9 cellular contexts compared by ENCODE assay signal in the genomic region with DNA sequence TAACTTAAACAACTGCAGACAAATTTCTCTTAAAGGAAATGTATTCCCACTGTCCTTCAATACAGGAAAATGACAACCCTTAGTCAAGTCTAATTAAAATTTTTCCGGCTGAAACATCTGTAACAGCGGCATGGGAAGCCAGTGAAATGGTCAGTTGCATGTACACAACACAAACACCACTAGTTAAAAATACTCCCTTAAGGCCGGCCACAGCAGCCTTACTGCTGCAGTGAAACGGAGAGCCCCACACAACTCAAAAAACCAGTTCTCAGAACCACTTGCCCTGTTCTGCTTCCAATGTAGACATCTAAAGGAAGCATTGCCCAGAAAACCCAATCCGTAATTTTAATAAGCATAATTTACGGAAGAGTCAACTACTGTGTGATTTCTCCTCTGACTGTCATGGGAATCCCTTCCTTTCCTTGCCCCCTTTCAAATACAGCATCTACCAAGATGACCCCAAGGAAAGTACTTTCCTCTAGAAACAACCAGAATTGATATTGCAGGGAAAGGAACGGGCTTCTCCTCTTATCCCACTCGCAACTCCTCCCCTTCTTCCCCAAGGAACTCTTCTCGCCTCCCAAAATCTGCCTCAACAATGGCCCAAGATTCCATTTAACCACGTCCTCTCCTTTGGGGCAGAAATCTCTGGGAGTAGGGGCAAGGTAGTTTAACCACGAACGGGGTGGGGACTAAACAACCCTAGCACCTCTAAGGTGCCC. TPM values are rescaled to one million over a fixed set of nuclear protein-coding genes. Genes with fewer than 3 reads are reported as not detected.
DNase-seq lines count a peak whose midpoint lies in the region; ATAC-seq, FAIRE-seq and TF ChIP-seq lines count a peak whose summit lies in the region.
"Had no signal": no experiment of that assay in that cellular context is flagged by ENCODE, and none has a peak within 500 bp of the region (broad histone marks: within the 10 kb centered on the region; RNA-seq: fewer than 3 reads in every experiment).

No MANE protein-coding gene starts in this region.

- no peak for FAIRE-seq in A549 (lab: Jason Lieb, UNC)

- H3K36me3 Mint-ChIP-seq in nephron (ENCODE audit: low read depth) = peaks cover 14% of the 10 kb centered on the region

- DNase-seq in A549 (ENCODE audit: low read depth in 1 of 2, low spot score in 1 of 2) = no peak
- DNase-seq in SIG-M5 treated with dmso at 0.1 percent for 504 hours (lab: John Stamatoyannopoulos, UW; ENCODE audit: unreplicated experiment) = no peak
- no peak for DNase-seq in NCI-H2081 (lab: John Stamatoyannopoulos, UW)
- DNase-seq in foreskin keratinocyte = no peak
- DNase-seq: DMS 273 treated with DMSO at 0.1 percent for 48 hours had no signal

- peak overlapping the region; percentile 60 to 79 (median 74) for H3K27ac Mint-ChIP-seq in nephron

- TF ChIP-seq EP300 in A549 (IDR thresholded peaks at IDR 0.05) = no peak

- TF ChIP-seq POLR2A in A549 (IDR thresholded peaks at IDR 0.05; ENCODE audit: low read length) = no peak

- H3K27me3 ChIP-seq in HUES64 (ENCODE audit: insufficient read depth, low read length) = peaks cover 51% of the 10 kb centered on the region
- H3K27me3 ChIP-seq in endocrine pancreas (ENCODE audit: control insufficient read depth, insufficient read depth, low read length) = no peaks in the 10 kb centered on the region
- H3K27me3 ChIP-seq in foreskin keratinocyte = peaks cover 10% of the 10 kb centered on the region

- TF ChIP-seq RAD21 in A549 (conservative IDR thresholded peaks at IDR 0.05 in 1 of 2, IDR thresholded peaks at IDR 0.05 in 1 of 2) = no peak

- H3K4me3 Mint-ChIP-seq in nephron = peak overlapping the region; percentile 84 to 90 (median 90)

- no peaks in the 10 kb centered on the region for H3K9me3 Mint-ChIP-seq in nephron

- no peaks in the 10 kb centered on the region for H3K36me3 ChIP-seq in HUES64 (ENCODE audit: insufficient read depth, low read length)
- no peaks in the 10 kb centered on the region for H3K36me3 ChIP-seq in endocrine pancreas (ENCODE audit: control insufficient read depth, insufficient read depth, low read length)

- H3K4me1 Mint-ChIP-seq in nephron = peaks cover 36% of the 10 kb centered on the region

- peak overlapping the region; percentile 96 for H3K4me2 ChIP-seq in A549

- POLR2A ChIA-PET in A549 (lab: Yijun Ruan, JAX) = no interaction called here

- CTCF ChIA-PET in A549 (lab: Yijun Ruan, JAX) = interaction anchor here (1.5 kb wide), 1 partner anchor 157 kb away, joined by 4 read pairs; no protein-coding TSS in a partner anchor

- H3K27me3 Mint-ChIP-seq in nephron (ENCODE audit: low read depth) = no peaks in the 10 kb centered on the region

- H3K4me1 ChIP-seq in A549 (peaks cover 5% of the 10 kb centered on the region; the same call in 1 of the 3 replicates), HUES64 (ENCODE audit: insufficient read depth, low read length) (peaks cover 13% of the 10 kb centered on the region; the same call in 1 of the 2 replicates), endocrine pancreas (ENCODE audit: control insufficient read depth, insufficient read depth, low read length) (no peaks in the 10 kb centered on the region), foreskin keratinocyte (peaks cover under 1% of the 10 kb centered on the region)

- H3K9ac ChIP-seq in HUES64 (ENCODE audit: low read depth, low read length) (peak overlapping the region; percentile 42; the same call in 1 of the 2 replicates), endocrine pancreas (ENCODE audit: control insufficient read depth, insufficient read depth, low read length) (no peak overlapping the region)

- H3K27ac ChIP-seq in A549 (peak overlapping the region in 1 of 2 experiments; percentile 88; a peak in 2 of 6 replicates), HUES64 (ENCODE audit: low read depth, low read length) (no peak overlapping the region), foreskin keratinocyte (no peak overlapping the region)

- H3K4me3 ChIP-seq in A549 (peak overlapping the region; percentile 76), HUES64 (ENCODE audit: low read length) (peak overlapping the region; percentile 70), endocrine pancreas (ENCODE audit: control insufficient read depth, insufficient read depth, low read length) (peak overlapping the region; percentile 10)

- ATAC-seq in A549 = no peak
- ATAC-seq in activated CD4-positive, CD25-positive, alpha-beta regulatory T cell treated with anti-CD3 and anti-CD28 coated beads, Interleukin-2, amount 50 U/mL, for 24 hours = no peak
- no peak for ATAC-seq in foreskin keratinocyte

- WGBS in A549 (ENCODE audit: missing lambda C conversion rate) = 93% methylated on average over 12 of the region's 12 CpGs
- WGBS in HUES64 = 48% methylated on average over 12 of the region's 12 CpGs

- TF ChIP-seq CTCF in A549 (IDR thresholded peaks at IDR 0.05) = no peak
- TF ChIP-seq CTCF in nephron (IDR thresholded peaks at IDR 0.05; ENCODE audit: unreplicated experiment in 3 of 3) = no peak
- TF ChIP-seq CTCF in foreskin keratinocyte (conservative IDR thresholded peaks at IDR 0.05) = no peak

- H3K9me3 ChIP-seq in A549 = no peaks in the 10 kb centered on the region
- H3K9me3 ChIP-seq in HUES64 (ENCODE audit: insufficient read depth, low read depth, low read length) = no peaks in the 10 kb centered on the region
- no peaks in the 10 kb centered on the region for H3K9me3 ChIP-seq in endocrine pancreas (ENCODE audit: control insufficient read depth, low read length)

TF ChIP-seq in A549, 52 proteins besides CTCF, POLR2A, EP300 and RAD21:
- TF ChIP-seq HEYL (CRISPR knock-in tag; IDR thresholded peaks at IDR 0.05) = no peak
- TF ChIP-seq FOSL2 (IDR thresholded peaks at IDR 0.05) = no peak
- no peak for TF ChIP-seq FOSL2 (CRISPR knock-in tag; IDR thresholded peaks at IDR 0.05)
- TF ChIP-seq EHF (CRISPR knock-in tag; IDR thresholded peaks at IDR 0.05) = no peak
- TF ChIP-seq, protein P1, sequence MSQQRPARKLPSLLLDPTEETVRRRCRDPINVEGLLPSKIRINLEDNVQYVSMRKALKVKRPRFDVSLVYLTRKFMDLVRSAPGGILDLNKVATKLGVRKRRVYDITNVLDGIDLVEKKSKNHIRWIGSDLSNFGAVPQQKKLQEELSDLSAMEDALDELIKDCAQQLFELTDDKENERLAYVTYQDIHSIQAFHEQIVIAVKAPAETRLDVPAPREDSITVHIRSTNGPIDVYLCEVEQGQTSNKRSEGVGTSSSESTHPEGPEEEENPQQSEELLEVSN (IDR thresholded peaks at IDR 0.05; ENCODE audit: borderline replicate concordance, low read depth) = no peak
- no peak for TF ChIP-seq BHLHE40 (IDR thresholded peaks at IDR 0.05; ENCODE audit: low read depth, low read length)
- no peak for TF ChIP-seq HOXB13 (CRISPR knock-in tag; IDR thresholded peaks at IDR 0.05; ENCODE audit: low read depth)
- no peak for TF ChIP-seq NPAS2 (CRISPR knock-in tag; IDR thresholded peaks at IDR 0.05; ENCODE audit: borderline replicate concordance)

RNA-seq across cellular contexts. Expression of gene FBN1, which starts 1.6 kb away (rescaled TPM):
- polyA plus RNA-seq in A549 (2011; rRNA removed) = 9.4 and 9.8 TPM in 2 replicates
- polyA plus RNA-seq in A549 (2012; cell fraction: cytosol; rRNA removed) = 2.5 and 3.3 TPM in 2 replicates
- 10.8 and 12.6 TPM in 2 replicates for polyA plus RNA-seq in A549 (2012; cell fraction: nucleus; rRNA removed)
- polyA plus RNA-seq in A549 (2017; fragmentation: RNase III; extraction: RNeasy Plus Mini Kit Qiagen cat#74134 plus additional on column Dnase treatment) = 6.3 to 7.4 TPM (median 6.5 TPM) in 3 replicates
- 15.4 and 15.5 TPM in 2 replicates for polyA minus RNA-seq in A549 (2011; rRNA and poly(A)+ RNA removed)
- polyA plus RNA-seq in HUES64 (2013, experiment 1 of 2) = 5.3 TPM
- polyA plus RNA-seq in HUES64 (2013, experiment 2 of 2) = 5.4 TPM
- 4.0 and 4.5 TPM in 2 replicates for total RNA-seq in foreskin keratinocyte
- polyA plus RNA-seq in foreskin keratinocyte = 1.2 and 1.3 TPM in 2 replicates

Comparison
In these comparisons a context has a peak if more than half of its experiments do, and no peak if none do; other contexts are left out.
1. H3K4me3 ChIP-seq: peak in every context shown above with its lines; median percentile 76 in A549; 70 in HUES64; 10 in endocrine pancreas.